1 cellular context compared by ENCODE assay signal in the genomic region with DNA sequence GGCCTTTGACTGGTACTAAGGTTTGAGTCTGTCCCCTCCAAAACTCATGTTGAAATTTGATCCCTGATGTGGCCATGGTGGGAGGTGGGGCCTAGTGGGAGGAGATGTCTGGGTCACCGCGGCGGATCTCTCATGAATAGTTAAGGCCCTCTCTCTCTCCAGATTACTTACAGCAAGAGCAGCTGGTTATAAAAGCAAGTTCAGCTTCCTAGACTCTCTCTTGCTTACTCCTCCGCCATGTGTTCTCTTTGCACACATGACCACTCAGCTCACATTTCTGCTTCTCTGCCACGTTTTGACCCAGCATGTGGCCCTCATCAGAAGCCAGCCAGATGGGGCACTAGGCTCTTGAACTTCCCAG.
A peak's percentile ranks its signal among the peaks of the same experiment; 100 is the strongest.
TF ChIP-seq lines count a peak whose summit lies in the region.

No MANE protein-coding gene starts in this region.

TF ChIP-seq in HEK293, 187 proteins besides CTCF, POLR2A, EP300 and RAD21 (continued from another document):
- no peak for TF ChIP-seq ZNF48 (tag by site-specific recombination; IDR thresholded peaks at IDR 0.05)
- TF ChIP-seq, protein P1, sequence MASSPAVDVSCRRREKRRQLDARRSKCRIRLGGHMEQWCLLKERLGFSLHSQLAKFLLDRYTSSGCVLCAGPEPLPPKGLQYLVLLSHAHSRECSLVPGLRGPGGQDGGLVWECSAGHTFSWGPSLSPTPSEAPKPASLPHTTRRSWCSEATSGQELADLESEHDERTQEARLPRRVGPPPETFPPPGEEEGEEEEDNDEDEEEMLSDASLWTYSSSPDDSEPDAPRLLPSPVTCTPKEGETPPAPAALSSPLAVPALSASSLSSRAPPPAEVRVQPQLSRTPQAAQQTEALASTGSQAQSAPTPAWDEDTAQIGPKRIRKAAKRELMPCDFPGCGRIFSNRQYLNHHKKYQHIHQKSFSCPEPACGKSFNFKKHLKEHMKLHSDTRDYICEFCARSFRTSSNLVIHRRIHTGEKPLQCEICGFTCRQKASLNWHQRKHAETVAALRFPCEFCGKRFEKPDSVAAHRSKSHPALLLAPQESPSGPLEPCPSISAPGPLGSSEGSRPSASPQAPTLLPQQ (tag by site-specific recombination; IDR thresholded peaks at IDR 0.05) = peak; percentile 42
